ENCODE assay signal across 26 cellular contexts in the genomic region with DNA sequence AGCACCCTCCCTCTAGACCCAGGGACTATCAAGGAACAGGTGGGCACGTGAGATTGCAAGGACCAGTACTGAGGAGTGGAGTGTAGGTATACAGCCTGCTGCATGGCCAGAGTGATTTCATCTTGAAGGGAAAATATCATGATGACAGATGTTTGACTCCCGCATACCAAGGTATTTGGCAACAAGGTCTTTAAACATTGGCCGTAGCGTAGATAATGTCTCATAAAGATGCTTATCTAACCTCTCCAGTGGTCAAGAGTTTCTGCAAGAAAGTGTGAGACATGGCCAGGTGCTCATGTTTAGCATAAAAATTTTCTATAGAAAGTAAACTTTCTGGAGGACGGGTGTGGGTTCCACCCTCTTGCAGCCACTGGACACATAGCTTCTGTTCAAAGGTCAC. TPM values are rescaled to one million over a fixed set of nuclear protein-coding genes. Genes with fewer than 3 reads are reported as not detected.
A peak's percentile ranks its signal among the peaks of the same experiment; 100 is the strongest.
DNase-seq lines count a peak whose midpoint lies in the region; ATAC-seq, FAIRE-seq and TF ChIP-seq lines count a peak whose summit lies in the region.
"Had no signal": no experiment of that assay in that cellular context is flagged by ENCODE, and none has a peak within 500 bp of the region (broad histone marks: within the 10 kb centered on the region; RNA-seq: fewer than 3 reads in every experiment).

No MANE protein-coding gene starts in this region.

- H4K8ac ChIP-seq in trophoblast cell (ENCODE audit: low read depth, low read length), result no peak overlapping the region

- H4K12ac ChIP-seq in trophoblast cell (ENCODE audit: low read depth, low read length), result no peak overlapping the region

- ATAC-seq in GM18498 (IDR thresholded peaks at IDR 0.05; ENCODE audit: unreplicated experiment), result no peak
- ATAC-seq: HepG2 had no signal

- H2AFZ ChIP-seq in trophoblast cell (ENCODE audit: insufficient read depth, low read length, poor library complexity), result no peak overlapping the region
- H2AFZ ChIP-seq: GM23248, PC-9 had no signal

- H3K79me1 ChIP-seq in trophoblast cell (ENCODE audit: low read length), result no peaks in the 10 kb centered on the region

- H3K4me2 ChIP-seq in trophoblast cell (ENCODE audit: low read length), result no peak overlapping the region
- H3K4me2 ChIP-seq: PC-9 had no signal

- H2BK5ac ChIP-seq in trophoblast cell (ENCODE audit: low read depth, low read length, poor library complexity), result no peak overlapping the region

- FAIRE-seq in GM19239 (lab: Jason Lieb, UNC) (peak; percentile 51), bronchial epithelial cell (lab: Jason Lieb, UNC) (no peak)
- FAIRE-seq: HepG2 had no signal

- H3K14ac ChIP-seq in trophoblast cell (ENCODE audit: low read length), result no peak overlapping the region

- H2BK120ac ChIP-seq in trophoblast cell (ENCODE audit: insufficient read depth, low read length, poor library complexity), result no peak overlapping the region

- H3K36me3 Mint-ChIP-seq in chondrocyte (ENCODE audit: low read depth), result no peaks in the 10 kb centered on the region
- H3K36me3 Mint-ChIP-seq: CD4-positive, alpha-beta memory T cell had no signal

- no peaks in the 10 kb centered on the region for H3K36me3 ChIP-seq in bronchial epithelial cell (ENCODE audit: control insufficient read depth, insufficient read depth, low read length)
- no peaks in the 10 kb centered on the region for H3K36me3 ChIP-seq in trophoblast cell (ENCODE audit: control insufficient read depth in 1 of 2, insufficient read depth in 2 of 2, low read length in 2 of 2)
- no peaks in the 10 kb centered on the region for H3K36me3 ChIP-seq in sigmoid colon

- no peak overlapping the region for H3K23ac ChIP-seq in trophoblast cell (ENCODE audit: low read length)

- H3K27ac ChIP-seq in trophoblast cell (ENCODE audit: low read depth, low read length) (no peak overlapping the region), sigmoid colon (no peak overlapping the region)
- H3K27ac ChIP-seq: GM23248, PC-9 had no signal

- H3K27me3 ChIP-seq in bronchial epithelial cell (ENCODE audit: control insufficient read depth, insufficient read depth, low read length) (no peaks in the 10 kb centered on the region), trophoblast cell (ENCODE audit: insufficient read depth, low read length) (no peaks in the 10 kb centered on the region), sigmoid colon (no peaks in the 10 kb centered on the region)

- TF ChIP-seq CTCF in bronchial epithelial cell (IDR thresholded peaks at IDR 0.05; ENCODE audit: insufficient read depth, low read length, severe bottlenecking), result no peak
- TF ChIP-seq CTCF in chondrocyte (IDR thresholded peaks at IDR 0.05), result no peak
- no peak for TF ChIP-seq CTCF in sigmoid colon (IDR thresholded peaks at IDR 0.05)

- DNase-seq in GM19239 (ENCODE audit: insufficient read length, low spot score) (no peak), LoVo (ENCODE audit: low spot score) (peak; percentile 24), bronchial epithelial cell (ENCODE audit: low read depth) (peak; percentile 44), trophoblast cell (peak; percentile 34 to 82), chondrocyte (ENCODE audit: low spot score) (no peak), sigmoid colon (no peak), anterior cingulate cortex (lab: John Stamatoyannopoulos, UW) (no peak)
- DNase-seq: C1 segment of cervical spinal cord; CD4-positive, alpha-beta memory T cell; DMS153; GM23248; H7; Karpas-422; MM.1S; NCI-H1092 treated with DMSO at 0.1 percent for 48 hours; NCI-H1436; NCI-H187; NCI-H748 treated with DMSO at 0.1 percent for 48 hours; NK-92 treated with Interleukin-12 subunit alpha and Interleukin-12 subunit beta, amount 100 ng/mL, for 24 hours; RPMI8226; SHP77 had no signal

- intact Hi-C loops in sigmoid colon (cut with DNase I), result no loop called here

- no peak overlapping the region for H3K4me3 Mint-ChIP-seq in chondrocyte (ENCODE audit: unreplicated experiment)
- H3K4me3 Mint-ChIP-seq: CD4-positive, alpha-beta memory T cell had no signal

- no peak overlapping the region for H4K91ac ChIP-seq in trophoblast cell (ENCODE audit: low read depth, low read length)

- no CpG with 5 or more reads among the region's 5 CpGs for WGBS in trophoblast cell (ENCODE audit: extremely low coverage, insufficient coverage, insufficient read length)
- WGBS in sigmoid colon, 2 donors, result 44 to 68% methylated on average over 5 of the region's 5 CpGs

- TF ChIP-seq POLR2A in sigmoid colon (IDR thresholded peaks at IDR 0.05), result no peak

- no peak overlapping the region for H2BK12ac ChIP-seq in trophoblast cell (ENCODE audit: low read length)

- no peaks in the 10 kb centered on the region for H3K79me2 ChIP-seq in trophoblast cell (ENCODE audit: control insufficient read depth, insufficient read depth, low read length, poor library complexity)

- H3K9me3 Mint-ChIP-seq in chondrocyte (ENCODE audit: low read depth), result peaks cover 2% of the 10 kb centered on the region
- H3K9me3 Mint-ChIP-seq: CD4-positive, alpha-beta memory T cell had no signal

- H3K9me3 ChIP-seq in trophoblast cell (ENCODE audit: insufficient read depth, low read depth, low read length) (no peaks in the 10 kb centered on the region), sigmoid colon (no peaks in the 10 kb centered on the region)

- H2AK5ac ChIP-seq in trophoblast cell (ENCODE audit: low read length), result no peak overlapping the region

- no peak overlapping the region for H3K9ac ChIP-seq in trophoblast cell (ENCODE audit: low read length)
- H3K9ac ChIP-seq: GM23248 had no signal

- H3K4me1 ChIP-seq in trophoblast cell (ENCODE audit: control insufficient read depth in 1 of 2, insufficient read depth in 2 of 2, low read length in 2 of 2) (peaks cover 0 to 5% of the 10 kb centered on the region in 2 experiments), sigmoid colon (no peaks in the 10 kb centered on the region)

- H3K27ac Mint-ChIP-seq in chondrocyte (ENCODE audit: unreplicated experiment), result no peak overlapping the region
- H3K27ac Mint-ChIP-seq: CD4-positive, alpha-beta memory T cell had no signal

- H3K4me3 ChIP-seq in bronchial epithelial cell (ENCODE audit: low read depth, low read length), result no peak overlapping the region
- H3K4me3 ChIP-seq in trophoblast cell (ENCODE audit: low read depth, low read length), result no peak overlapping the region
- no peak overlapping the region for H3K4me3 ChIP-seq in sigmoid colon
- H3K4me3 ChIP-seq: GM23248, PC-9 had no signal

- no peak for TF ChIP-seq EP300 in sigmoid colon (IDR thresholded peaks at IDR 0.05)

- peaks cover 2% of the 10 kb centered on the region for H3K27me3 Mint-ChIP-seq in chondrocyte (ENCODE audit: low read depth)
- H3K27me3 Mint-ChIP-seq: CD4-positive, alpha-beta memory T cell had no signal

- H3K4me1 Mint-ChIP-seq in chondrocyte (ENCODE audit: low read depth), result no peaks in the 10 kb centered on the region
- H3K4me1 Mint-ChIP-seq: CD4-positive, alpha-beta memory T cell had no signal

- no peak overlapping the region for H3K18ac ChIP-seq in trophoblast cell (ENCODE audit: low read length)

- no peak overlapping the region for H3K4ac ChIP-seq in trophoblast cell (ENCODE audit: low read depth, low read length)

RNA-seq across cellular contexts. Expression of a gene that starts 18.7 kb away (rescaled TPM):
- total RNA-seq in bronchial epithelial cell, result 1.8 and 2.0 TPM in 2 replicates
- 2.0 and 2.3 TPM in 2 replicates for polyA plus RNA-seq in trophoblast cell (2013)
- 2.0 to 2.7 TPM (median 2.1 TPM) in 3 replicates for total RNA-seq in chondrocyte
- 1 to 10 TPM; 4.3 to 7.5 (median 4.7) TPM for total RNA-seq in sigmoid colon
- 1 to 10 TPM; 1.4 to 2.3 (median 1.8) TPM for polyA plus RNA-seq in sigmoid colon
- total RNA-seq: HepG2, HT1080 had no signal
- polyA plus RNA-seq: HepG2 had no signal

RNA-seq across cellular contexts. Expression of a gene that starts 40.3 kb away (rescaled TPM):
- not detected in 2 replicates for total RNA-seq in bronchial epithelial cell
- polyA plus RNA-seq in trophoblast cell (2013), result not detected in 2 replicates
- total RNA-seq in chondrocyte, result not detected in 3 replicates
- total RNA-seq in sigmoid colon, result not detected
- not detected for polyA plus RNA-seq in sigmoid colon
- total RNA-seq: A673; CD4-positive, alpha-beta memory T cell; GM23248; H7; HepG2; HT1080; PC-9 had no signal
- polyA plus RNA-seq: CD4-positive, alpha-beta memory T cell; GM23248; HepG2 had no signal

Comparison
In these comparisons a context has a peak if more than half of its experiments do, and no peak if none do; other contexts are left out.
1. DNase-seq: peak in LoVo (single experiment), bronchial epithelial cell (single experiment) and trophoblast cell (2 of 2); none in GM19239 (single experiment), chondrocyte (single experiment), sigmoid colon (single experiment) and anterior cingulate cortex (0 of 58).